Comparison of ENCODE assay signal across 1 cellular context in the genomic region with DNA sequence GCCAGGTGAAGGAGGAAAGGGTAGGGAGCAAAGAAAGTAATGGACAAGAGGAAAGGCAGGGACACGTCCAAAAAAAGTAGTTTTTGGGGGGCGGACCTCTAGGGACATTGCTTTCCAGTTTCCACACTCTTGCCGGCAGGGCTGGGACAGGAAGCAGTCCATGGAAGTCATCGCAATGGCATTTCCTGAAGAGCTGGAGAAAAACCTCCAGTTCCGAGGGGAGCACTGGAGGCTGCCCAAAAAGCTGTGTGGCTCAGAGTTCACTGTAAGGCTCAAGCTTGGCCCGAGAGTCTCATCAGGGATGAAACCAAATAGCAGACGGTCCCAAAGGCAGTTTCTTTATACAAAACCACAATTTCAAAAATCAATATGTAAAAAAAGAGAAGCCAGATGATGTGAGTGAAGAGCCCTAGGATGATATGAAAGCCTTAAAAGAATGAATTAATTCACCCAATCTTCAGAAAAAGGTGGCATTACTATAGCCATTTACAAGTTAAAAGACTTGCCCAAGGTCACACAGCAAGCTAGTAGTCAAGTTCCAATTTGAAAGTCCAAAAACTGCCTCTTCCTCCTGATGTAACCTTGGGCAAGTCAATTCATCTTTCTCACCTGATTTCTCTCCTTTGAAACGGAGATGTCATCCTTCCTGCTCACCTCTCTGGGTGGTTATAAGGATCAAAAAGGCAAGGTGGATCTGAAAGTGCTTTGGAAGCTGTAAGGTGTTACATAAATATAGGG.
TF ChIP-seq lines count a peak whose summit lies in the region.

No MANE protein-coding gene starts in this region.

TF ChIP-seq in H1, 55 proteins besides CTCF, POLR2A, EP300 and RAD21:
- TF ChIP-seq RNF2 (IDR thresholded peaks at IDR 0.05; ENCODE audit: borderline replicate concordance, low read depth, low read length, missing control alignments, poor library complexity, severe bottlenecking) (no peak), YY1 (IDR thresholded peaks at IDR 0.05; ENCODE audit: low read depth, low read length) (no peak), GTF2F1 (IDR thresholded peaks at IDR 0.05; ENCODE audit: borderline replicate concordance, low read depth, low read length) (no peak), TCF12 (IDR thresholded peaks at IDR 0.05; ENCODE audit: low read depth, low read length) (no peak), SIN3A (conservative IDR thresholded peaks at IDR 0.05 in 1 of 2, IDR thresholded peaks at IDR 0.05 in 1 of 2; ENCODE audit: low read depth in 1 of 2, low read length in 2 of 2) (no peak), SIX5 (IDR thresholded peaks at IDR 0.05; ENCODE audit: low read depth, low read length) (no peak), TAF7 (optimal IDR thresholded peaks at IDR 0.05; ENCODE audit: borderline replicate concordance, low read depth, low read length) (no peak), CREB1 (IDR thresholded peaks at IDR 0.05) (no peak), SAP30 (IDR thresholded peaks at IDR 0.05; ENCODE audit: insufficient read depth, insufficient replicate concordance, low read length) (no peak), JUND (IDR thresholded peaks at IDR 0.05; ENCODE audit: low read length) (no peak)
TF ChIP-seq in H1: peak in this region for 0.
